15 cellular contexts compared by ENCODE assay signal in the genomic region with DNA sequence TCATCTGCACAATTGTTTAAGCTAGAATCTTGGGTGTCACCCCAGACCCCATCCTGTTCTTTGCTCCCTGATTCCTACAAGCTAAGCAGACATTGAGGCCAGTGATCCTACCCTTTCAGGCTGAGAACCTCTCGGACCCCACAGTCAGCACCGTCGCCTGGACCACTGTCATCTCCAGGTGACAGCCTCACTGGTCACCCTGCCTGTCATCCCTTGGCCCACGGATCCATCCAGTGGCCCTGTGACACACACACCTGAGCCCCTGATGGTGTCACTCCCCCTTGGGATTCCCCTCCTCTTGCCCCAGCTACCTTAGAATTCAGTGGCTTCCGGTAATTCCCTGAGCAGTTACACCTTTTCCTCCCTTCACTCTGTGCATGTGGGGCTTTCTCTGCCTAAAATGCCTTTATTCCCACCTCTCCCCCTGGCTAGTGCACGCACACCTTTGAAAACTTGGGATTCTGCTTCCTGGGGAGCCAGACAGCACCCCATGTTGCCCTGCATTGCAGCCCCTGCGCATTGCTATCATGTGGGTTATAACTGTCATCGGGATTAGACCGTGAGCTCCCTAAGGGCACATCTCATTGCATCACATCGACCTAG.
"Had no signal": no experiment of that assay in that cellular context is flagged by ENCODE, and none has a peak within 500 bp of the region (broad histone marks: within the 10 kb centered on the region; RNA-seq: fewer than 3 reads in every experiment).

No MANE protein-coding gene starts in this region.

- H3K4me3 ChIP-seq: body of pancreas, pancreas, sigmoid colon had no signal

- H3K27me3 ChIP-seq: body of pancreas, pancreas, sigmoid colon had no signal

- H3K4me3 Mint-ChIP-seq: activated T-cell treated with anti-CD3 and anti-CD28 coated beads, Interleukin-2, amount 50 U/mL, for 24 hours had no signal

- H3K27me3 Mint-ChIP-seq: activated T-cell treated with anti-CD3 and anti-CD28 coated beads, Interleukin-2, amount 50 U/mL, for 24 hours had no signal

- H3K36me3 ChIP-seq: pancreas, sigmoid colon had no signal

- H3K27ac ChIP-seq: body of pancreas, pancreas, sigmoid colon, VCaP had no signal

- H3K9me3 ChIP-seq: body of pancreas, pancreas, sigmoid colon had no signal

- DNase-seq: activated CD4-positive, alpha-beta T cell treated with anti-CD3 and anti-CD28 coated beads, Interleukin-2, amount 50 U/mL, for 48 hours; activated gamma-delta T cell; activated T-cell treated with anti-CD3 and anti-CD28 coated beads, Interleukin-2, amount 50 U/mL, for 24 hours; caudate nucleus; hippocampal formation; sigmoid colon; stimulated activated CD4-positive, alpha-beta T cell treated with anti-CD3 and anti-CD28 coated beads, Interleukin-1b, Interleukin-23, amount 100 ng/mL, for 48 hours; stimulated activated naive CD4-positive, alpha-beta T cell treated with Interleukin-2 at 50 U/mL for 16 hours; T1000; trophoblast cell had no signal

- ATAC-seq: activated naive CD4-positive, alpha-beta T cell treated with anti-CD3 and anti-CD28 coated beads, Interleukin-2, amount 50 U/mL, for 72 hours; body of pancreas; esophagus mucosa; pancreas had no signal

- H3K9me3 Mint-ChIP-seq: activated naive CD4-positive, alpha-beta T cell treated with anti-CD3 and anti-CD28 coated beads, Interleukin-2, amount 50 U/mL, for 72 hours; activated T-cell treated with anti-CD3 and anti-CD28 coated beads, Interleukin-2, amount 50 U/mL, for 24 hours had no signal

- H3K36me3 Mint-ChIP-seq: activated naive CD4-positive, alpha-beta T cell treated with anti-CD3 and anti-CD28 coated beads, Interleukin-2, amount 50 U/mL, for 72 hours had no signal
